37 cellular contexts compared by ENCODE assay signal in the genomic region with DNA sequence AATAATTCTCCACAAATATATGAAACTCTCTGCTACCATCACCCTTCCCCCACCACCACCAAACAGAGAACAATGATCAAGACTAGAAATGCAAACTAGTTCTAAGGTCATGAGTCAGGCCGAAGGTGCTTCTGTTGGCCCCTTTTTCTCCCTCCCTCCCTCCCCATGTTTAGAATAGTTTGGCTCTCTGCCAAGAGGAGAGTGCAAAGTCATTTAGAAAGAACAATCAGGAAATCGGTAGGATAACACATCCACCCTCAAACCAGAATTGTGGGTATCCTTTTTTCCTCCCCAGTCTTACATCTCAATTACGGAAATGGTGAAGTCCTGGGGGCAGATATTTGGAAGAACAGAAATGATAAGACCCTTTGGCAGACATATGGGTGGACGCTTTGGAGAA.
"Had no signal": no experiment of that assay in that cellular context is flagged by ENCODE, and none has a peak within 500 bp of the region (broad histone marks: within the 10 kb centered on the region; RNA-seq: fewer than 3 reads in every experiment).

No MANE protein-coding gene starts in this region.

- H3K4me3 ChIP-seq: adrenal gland, body of pancreas, cardiac muscle cell, colonic mucosa, esophagus squamous epithelium, left lung, lower lobe of right lung, pancreas, prostate gland, sigmoid colon, vagina had no signal

- H3K27me3 ChIP-seq: adrenal gland, body of pancreas, colonic mucosa, esophagus squamous epithelium, left lung, neutrophil, pancreas, sigmoid colon, vagina had no signal

- H3K4me1 ChIP-seq: adrenal gland, body of pancreas, colonic mucosa, esophagus squamous epithelium, lower lobe of right lung, pancreas, prostate gland, sigmoid colon, vagina had no signal

- H3K9me3 ChIP-seq: adrenal gland, body of pancreas, colonic mucosa, esophagus squamous epithelium, left lung, lower lobe of right lung, neutrophil, pancreas, prostate gland, sigmoid colon, vagina had no signal

- H3K27me3 Mint-ChIP-seq: activated naive CD8-positive, alpha-beta T cell treated with anti-CD3 and anti-CD28 coated beads for 36 hours; stimulated activated memory B cell treated with anti-CD40 and anti-IgM and Interleukin-4, amounts not matched to agents 10 μg/mL and 1 μg/mL and 100 μg/mL, for 72 hours; stimulated activated naive CD8-positive, alpha-beta T cell treated with anti-CD3 and anti-CD28 coated beads, Interleukin-15, amount 100 ng/mL, for 72 hours; type B pancreatic cell had no signal

- H3K36me3 ChIP-seq: adrenal gland, cardiac muscle cell, colonic mucosa, esophagus squamous epithelium, left lung, lower lobe of right lung, pancreas, prostate gland, sigmoid colon, vagina, WERI-Rb-1 had no signal

- DNase-seq: activated CD4-positive, alpha-beta T cell treated with anti-CD3 and anti-CD28 coated beads for 48 hours; activated CD4-positive, alpha-beta T cell treated with anti-CD3 and anti-CD28 coated beads, Interleukin-2, amount 50 U/mL, for 48 hours; activated CD8-positive, alpha-beta memory T cell treated with anti-CD3 and anti-CD28 coated beads for 24 hours; activated effector memory CD4-positive, alpha-beta T cell treated with anti-CD3 and anti-CD28 coated beads, Interleukin-2, amount 50 U/mL, for 16 hours; activated naive CD4-positive, alpha-beta T cell treated with anti-CD3 and anti-CD28 coated beads for 36 hours; activated naive CD8-positive, alpha-beta T cell treated with anti-CD3 and anti-CD28 coated beads for 36 hours; adrenal gland; aorta; body of pancreas; cerebellar nuclear complex; colonic mucosa; effector CD8-positive, alpha-beta T cell; esophagus squamous epithelium; foreskin melanocyte; left lung; lower lobe of right lung; mesenchymal stem cell; nephron progenitor cell; pancreas; retina; sigmoid colon; small intestine; stimulated activated CD4-positive, alpha-beta T cell treated with anti-CD3 and anti-CD28 coated beads, Interleukin-4, amount 100 ng/mL, for 24 hours; stimulated activated naive CD8-positive, alpha-beta T cell treated with anti-CD3 and anti-CD28 coated beads, Interleukin-15, amount 100 ng/mL, for 72 hours; substantia nigra; T-helper 9 cell; WERI-Rb-1 had no signal

- H3K9me3 Mint-ChIP-seq: activated naive CD4-positive, alpha-beta T cell treated with anti-CD3 and anti-CD28 coated beads for 36 hours; activated naive CD8-positive, alpha-beta T cell treated with anti-CD3 and anti-CD28 coated beads for 36 hours; nephron progenitor cell; stimulated activated memory B cell treated with anti-CD40 and anti-IgM and Interleukin-4, amounts not matched to agents 10 μg/mL and 1 μg/mL and 100 μg/mL, for 72 hours; stimulated activated naive CD8-positive, alpha-beta T cell treated with anti-CD3 and anti-CD28 coated beads, Interleukin-15, amount 100 ng/mL, for 72 hours; type B pancreatic cell had no signal

- FAIRE-seq: endometrium, islet of Langerhans, pancreas, small intestine had no signal

- H3K27ac ChIP-seq: adrenal gland, body of pancreas, cardiac muscle cell, colonic mucosa, epithelial cell of prostate, esophagus squamous epithelium, left lung, lower lobe of right lung, neutrophil, pancreas, prostate gland, sigmoid colon, vagina, WERI-Rb-1 had no signal

- ATAC-seq: activated CD4-positive, CD25-positive, alpha-beta regulatory T cell treated with anti-CD3 and anti-CD28 coated beads, Interleukin-2, amount 50 U/mL, for 24 hours; body of pancreas; left lung; lower lobe of right lung; pancreas; stimulated activated memory B cell treated with anti-CD40 and anti-IgM and Interleukin-4, amounts not matched to agents 10 μg/mL and 1 μg/mL and 100 μg/mL, for 72 hours; stimulated activated naive CD8-positive, alpha-beta T cell treated with anti-CD3 and anti-CD28 coated beads, Interleukin-15, amount 100 ng/mL, for 72 hours had no signal

- H3K4me3 Mint-ChIP-seq: activated naive CD4-positive, alpha-beta T cell treated with anti-CD3 and anti-CD28 coated beads for 36 hours; activated naive CD8-positive, alpha-beta T cell treated with anti-CD3 and anti-CD28 coated beads for 36 hours; nephron progenitor cell; stimulated activated memory B cell treated with anti-CD40 and anti-IgM and Interleukin-4, amounts not matched to agents 10 μg/mL and 1 μg/mL and 100 μg/mL, for 72 hours; stimulated activated naive CD8-positive, alpha-beta T cell treated with anti-CD3 and anti-CD28 coated beads, Interleukin-15, amount 100 ng/mL, for 72 hours; type B pancreatic cell had no signal

- H3K27ac Mint-ChIP-seq: activated naive CD4-positive, alpha-beta T cell treated with anti-CD3 and anti-CD28 coated beads for 36 hours; activated naive CD8-positive, alpha-beta T cell treated with anti-CD3 and anti-CD28 coated beads for 36 hours; nephron progenitor cell; stimulated activated memory B cell treated with anti-CD40 and anti-IgM and Interleukin-4, amounts not matched to agents 10 μg/mL and 1 μg/mL and 100 μg/mL, for 72 hours; stimulated activated naive CD8-positive, alpha-beta T cell treated with anti-CD3 and anti-CD28 coated beads, Interleukin-15, amount 100 ng/mL, for 72 hours; type B pancreatic cell had no signal

- H3K36me3 Mint-ChIP-seq: activated naive CD8-positive, alpha-beta T cell treated with anti-CD3 and anti-CD28 coated beads for 36 hours; stimulated activated memory B cell treated with anti-CD40 and anti-IgM and Interleukin-4, amounts not matched to agents 10 μg/mL and 1 μg/mL and 100 μg/mL, for 72 hours; type B pancreatic cell had no signal
